1 cellular context compared by ENCODE assay signal in genomic region chr1:225428066-225428878, GRCh38.
TF ChIP-seq lines count a peak whose summit lies in the region.

No MANE protein-coding gene starts in this region.

TF ChIP-seq in K562, 482 proteins besides CTCF, POLR2A, EP300 and RAD21 (continued from another document and continues in another):
- peak; percentile 96 for TF ChIP-seq MGA (IDR thresholded peaks at IDR 0.05)
- TF ChIP-seq STAT5A (IDR thresholded peaks at IDR 0.05; ENCODE audit: borderline replicate concordance, low read length): peak; percentile 40; the same call in 1 of the 2 replicates
- peak; percentile 77; the same call in 1 of the 2 replicates for TF ChIP-seq CREB3L1 (IDR thresholded peaks at IDR 0.05; ENCODE audit: borderline replicate concordance, low read depth)
- TF ChIP-seq RFX1 (IDR thresholded peaks at IDR 0.05): no peak
- no peak for TF ChIP-seq DDX20 (tag; IDR thresholded peaks at IDR 0.05; ENCODE audit: low read depth)
- TF ChIP-seq STAT6 (CRISPR knock-in tag; IDR thresholded peaks at IDR 0.05): no peak
- TF ChIP-seq NKRF (IDR thresholded peaks at IDR 0.05; ENCODE audit: borderline replicate concordance): peak; percentile 51; the same call in 1 of the 2 replicates
- peak in 1 of 2 experiments; percentile 76; a peak in 2 of 4 replicates for TF ChIP-seq UBTF (IDR thresholded peaks at IDR 0.05; ENCODE audit: borderline replicate concordance in 1 of 2, low read depth in 2 of 2, low read length in 2 of 2)
- TF ChIP-seq CHAMP1 (IDR thresholded peaks at IDR 0.05): peak; percentile 66; the same call in 1 of the 2 replicates
- TF ChIP-seq NFRKB (IDR thresholded peaks at IDR 0.05; ENCODE audit: low read depth): peak; percentile 90; the same call in 1 of the 2 replicates
- peak; percentile 74; the same call in 1 of the 2 replicates for TF ChIP-seq TOE1 (IDR thresholded peaks at IDR 0.05; ENCODE audit: borderline replicate concordance)
- TF ChIP-seq TOE1 (CRISPR knock-in tag; IDR thresholded peaks at IDR 0.05; ENCODE audit: borderline replicate concordance, low read depth): 0 out of 2 replicates have a peak, but pooled peaks have one; percentile 37
- peak; percentile 93 for TF ChIP-seq TCF3 (CRISPR knock-in tag; IDR thresholded peaks at IDR 0.05)
- no peak for TF ChIP-seq PURB (CRISPR knock-in tag; IDR thresholded peaks at IDR 0.05; ENCODE audit: low read depth)
- TF ChIP-seq PCBP1 (IDR thresholded peaks at IDR 0.05; ENCODE audit: low read depth, low read length, poor library complexity, severe bottlenecking): no peak
- TF ChIP-seq SETDB1 (IDR thresholded peaks at IDR 0.05; ENCODE audit: low read length): no peak
- TF ChIP-seq GATAD2B (IDR thresholded peaks at IDR 0.05; ENCODE audit: borderline replicate concordance): no peak; the same call in none of the 2 replicates
- TF ChIP-seq ERF (CRISPR knock-in tag; IDR thresholded peaks at IDR 0.05): 0 out of 2 replicates have a peak, but pooled peaks have one; percentile 3
- TF ChIP-seq TSHZ1 (CRISPR knock-in tag; IDR thresholded peaks at IDR 0.05): no peak
- TF ChIP-seq BDP1 (IDR thresholded peaks at IDR 0.05; ENCODE audit: insufficient read depth, insufficient read length): no peak
- TF ChIP-seq U2AF1 (optimal IDR thresholded peaks at IDR 0.05; ENCODE audit: low read depth, low read length): peak; percentile 16
- TF ChIP-seq KAT7 (CRISPR knock-in tag; IDR thresholded peaks at IDR 0.05; ENCODE audit: borderline replicate concordance): peak; percentile 84; the same call in 1 of the 2 replicates
- no peak for TF ChIP-seq ZNF696 (CRISPR knock-in tag; conservative IDR thresholded peaks at IDR 0.05)
- TF ChIP-seq KDM4B (IDR thresholded peaks at IDR 0.05; ENCODE audit: borderline replicate concordance in 2 of 2, low read depth in 1 of 2): 0 out of 4 replicates have a peak, but pooled peaks of 1 of the 2 experiments have one; percentile 0
